Comparison of ENCODE assay signal across 9 cellular contexts in the genomic region with DNA sequence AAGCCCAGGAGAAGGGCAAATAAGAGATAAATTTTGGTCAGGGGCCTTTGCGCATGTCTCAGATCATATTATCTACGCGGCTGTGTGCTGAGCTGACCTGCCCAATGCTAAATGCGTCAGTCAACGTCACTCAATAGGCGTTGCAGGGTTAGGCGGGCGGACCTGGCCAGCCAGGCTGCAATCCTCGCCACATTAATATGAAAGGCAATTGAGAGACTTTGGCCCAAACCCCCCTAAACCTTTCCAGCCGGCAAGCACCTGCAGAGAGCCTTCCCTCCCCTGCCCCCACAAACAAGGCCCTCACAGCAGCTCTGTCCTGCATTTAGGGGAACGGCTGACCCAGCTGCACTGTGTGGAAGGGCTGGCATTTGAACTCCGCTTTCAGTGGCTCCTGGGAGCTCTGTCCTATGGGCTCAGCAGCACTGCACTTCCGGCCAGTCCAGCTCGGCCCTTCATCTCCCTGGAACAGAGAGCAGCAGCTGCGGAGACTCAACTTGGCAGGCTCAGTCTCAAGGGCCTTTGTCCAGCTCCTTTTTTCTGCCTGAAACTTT.
A peak's percentile ranks its signal among the peaks of the same experiment; 100 is the strongest.
DNase-seq lines count a peak whose midpoint lies in the region; ATAC-seq, FAIRE-seq and TF ChIP-seq lines count a peak whose summit lies in the region.
"Had no signal": no experiment of that assay in that cellular context is flagged by ENCODE, and none has a peak within 500 bp of the region (broad histone marks: within the 10 kb centered on the region; RNA-seq: fewer than 3 reads in every experiment).

No MANE protein-coding gene starts in this region.

- H4K20me1 ChIP-seq in HepG2 (ENCODE audit: insufficient read depth, low read length), result no peaks in the 10 kb centered on the region

- intact Hi-C loops in HepG2 (cut with micrococcal nuclease; ENCODE audit: unreplicated experiment), result no loop called here
- intact Hi-C loops in gastrocnemius medialis (cut with DNase I; ENCODE audit: low total_unique reads), result loop anchor here (2.0 kb wide), 1 partner anchor 25 kb away; no protein-coding TSS in a partner anchor

- no peak for TF ChIP-seq EP300 in HepG2 (IDR thresholded peaks at IDR 0.05; ENCODE audit: low read depth in 2 of 2, low read length in 2 of 2)
- TF ChIP-seq EP300 in HepG2 (CRISPR knock-in tag; IDR thresholded peaks at IDR 0.05; ENCODE audit: borderline replicate concordance), result no peak

- H3K4me3 ChIP-seq in ectodermal cell (ENCODE audit: insufficient read depth, low read depth, low read length), result no peak overlapping the region
- peak overlapping the region; percentile 42 to 66 (median 42); a peak in 5 of 6 replicates for H3K4me3 ChIP-seq in HepG2 (replicated peaks in 1 of 3; ENCODE audit: insufficient read depth in 1 of 3, low read depth in 2 of 3, low read length in 3 of 3)
- H3K4me3 ChIP-seq in gastrocnemius medialis, result no peak overlapping the region

- no peak for FAIRE-seq in HepG2 (lab: Jason Lieb, UNC)

- H3K36me3 ChIP-seq in ectodermal cell (ENCODE audit: control insufficient read depth, insufficient read depth, low read length) (peaks cover 4% of the 10 kb centered on the region), HepG2 (replicated peaks in 1 of 2; ENCODE audit: control insufficient read depth in 1 of 2, insufficient read depth in 2 of 2, low read length in 2 of 2) (no peaks in the 10 kb centered on the region; a peak in 1 of 5 replicates), gastrocnemius medialis (no peaks in the 10 kb centered on the region)

- H3K4me2 ChIP-seq in HepG2 (ENCODE audit: low read depth, low read length), result peak overlapping the region; percentile 78

- H3K27me3 ChIP-seq in ectodermal cell (ENCODE audit: control insufficient read depth, insufficient read depth, low read length, poor library complexity, severe bottlenecking) (no peaks in the 10 kb centered on the region), HepG2 (ENCODE audit: control insufficient read depth in 1 of 2, insufficient read depth in 2 of 2, low read length in 2 of 2) (no peaks in the 10 kb centered on the region), gastrocnemius medialis (no peaks in the 10 kb centered on the region)

- 60 to 63% methylated on average over 15 of the region's 15 CpGs for WGBS in ectodermal cell, 2 experiments
- WGBS in HepG2 (ENCODE audit: low lambda C conversion rate), result 20% methylated on average over 11 of the region's 15 CpGs

- peak overlapping the region; percentile 74 for H3K9ac ChIP-seq in HepG2 (ENCODE audit: insufficient read depth, low read depth, low read length)

- TF ChIP-seq POLR2A in HepG2 (IDR thresholded peaks at IDR 0.05; ENCODE audit: insufficient read depth in 1 of 2, low read depth in 2 of 2, low read length in 2 of 2) (0 out of 4 replicates have a peak, but pooled peaks of 1 of the 2 experiments have one; percentile 31), gastrocnemius medialis (IDR thresholded peaks at IDR 0.05) (no peak)

- peaks cover 23% of the 10 kb centered on the region for H3K4me1 ChIP-seq in ectodermal cell (ENCODE audit: control insufficient read depth, insufficient read depth, low read length)
- peaks cover 59% of the 10 kb centered on the region for H3K4me1 ChIP-seq in HepG2 (ENCODE audit: insufficient read depth, low read length)
- H3K4me1 ChIP-seq in gastrocnemius medialis, result peaks cover 34 to 36% of the 10 kb centered on the region in 2 donors

- no peak for TF ChIP-seq RAD21 in HepG2 (CRISPR knock-in tag; IDR thresholded peaks at IDR 0.05)

- DNase-seq in LHCN-M2 (ENCODE audit: low read depth) (peak; percentile 87), HepG2 (ENCODE audit: low spot score) (peak; percentile 61), gastrocnemius medialis (peak; percentile 35 to 68), COR-L47 (lab: John Stamatoyannopoulos, UW) (no peak), NCI-H2196 (lab: John Stamatoyannopoulos, UW; ENCODE audit: unreplicated experiment) (no peak), HuH-7 (ENCODE audit: low spot score) (no peak)
- DNase-seq in activated T-cell treated with anti-CD3 and anti-CD28 coated beads, Interleukin-2, amount 50 U/mL, for 48 hours, result no peak
- DNase-seq: activated CD8-positive, alpha-beta T cell treated with anti-CD3 and anti-CD28 coated beads, Interleukin-2, amount 10 ng/mL, durations not matched to agents 7 days and 5 days had no signal

- ATAC-seq in HepG2 (peak; percentile 81), gastrocnemius medialis (peak; percentile 30 to 73)
- ATAC-seq: activated CD8-positive, alpha-beta T cell treated with anti-CD3 and anti-CD28 coated beads, Interleukin-2, amount 10 ng/mL, durations not matched to agents 7 days and 5 days had no signal

- H2AFZ ChIP-seq in HepG2 (ENCODE audit: low read length), result peak overlapping the region; percentile 42

- no peaks in the 10 kb centered on the region for H3K9me3 ChIP-seq in ectodermal cell (ENCODE audit: control insufficient read depth, low read length)
- H3K9me3 ChIP-seq in HepG2 (ENCODE audit: low read length), result no peaks in the 10 kb centered on the region
- H3K9me3 ChIP-seq in gastrocnemius medialis, result no peaks in the 10 kb centered on the region

- POLR2A ChIA-PET in HepG2 (lab: Yijun Ruan, JAX), result interaction anchor here (0.8 to 1.8 kb wide), 9 partner anchors 17 to 738 kb away, joined by 3 to 8 read pairs (median 3); partner anchors contain the start of gene GRPEL1

- TSS peak; percentile 95 for BruUV-seq in HepG2 (replicated peaks; lab: Mats Ljungman, UMichigan)

- CTCF ChIA-PET in HepG2 (lab: Yijun Ruan, JAX; ENCODE audit: low intra/inter-chr PET ratio, low total read pairs), result interaction anchor here (3.1 to 3.3 kb wide), 2 partner anchors 38 to 181 kb away, joined by 19 to 44 read pairs; no protein-coding TSS in a partner anchor

- no peak; the same call in 1 of the 2 replicates for TF ChIP-seq CTCF in HepG2 (CRISPR knock-in tag; IDR thresholded peaks at IDR 0.05)
- no peak for TF ChIP-seq CTCF in gastrocnemius medialis (IDR thresholded peaks at IDR 0.05 in 4 of 5, conservative IDR thresholded peaks at IDR 0.05 in 1 of 5)

- no peaks in the 10 kb centered on the region for H3K79me2 ChIP-seq in HepG2 (ENCODE audit: insufficient read depth, low read length)

- H3K27ac ChIP-seq in ectodermal cell (ENCODE audit: insufficient read depth, low read depth, low read length, poor library complexity, severe bottlenecking) (peak overlapping the region; percentile 81), HepG2 (ENCODE audit: extremely low read length, insufficient read depth, low read length) (peak overlapping the region; percentile 85), gastrocnemius medialis (peak overlapping the region; percentile 44 to 81 (median 70))

- in situ Hi-C loops in HepG2 (cut with HindIII; ENCODE audit: extremely low pct_ligation_motif_present, low pct_unique_long_range_greater_than_20kb) (no loop called here), gastrocnemius medialis (cut with MboI; ENCODE audit: low sequenced_read_pairs in 4 of 4) (loop anchor here in 3 of 4 donors (10.0 to 25.0 kb wide), 4 partner anchors 119 to 631 kb away; partner anchors contain the start of genes ACOX3 (in 1 of the 3), SH3TC1 (in 1 of the 3) and TRMT44 (in 1 of the 3))

TF ChIP-seq in HepG2, 621 proteins besides CTCF, POLR2A, EP300 and RAD21 (continues in another document):
- TF ChIP-seq ZNF121 (CRISPR knock-in tag; IDR thresholded peaks at IDR 0.05) (peak; percentile 86), ETV5 (CRISPR knock-in tag; IDR thresholded peaks at IDR 0.05; ENCODE audit: borderline replicate concordance) (peak; percentile 72; the same call in 1 of the 2 replicates), ELF1 (CRISPR knock-in tag; IDR thresholded peaks at IDR 0.05) (peak; percentile 50), ZNF350 (CRISPR knock-in tag; IDR thresholded peaks at IDR 0.05; ENCODE audit: borderline replicate concordance, low read depth) (0 out of 2 replicates have a peak, but pooled peaks have one; percentile 16), ZNF607 (CRISPR knock-in tag; IDR thresholded peaks at IDR 0.05; ENCODE audit: borderline replicate concordance) (no peak), ZSCAN25 (CRISPR knock-in tag; IDR thresholded peaks at IDR 0.05) (no peak), ZNF776 (CRISPR knock-in tag; IDR thresholded peaks at IDR 0.05) (no peak), KLF15 (CRISPR knock-in tag; IDR thresholded peaks at IDR 0.05; ENCODE audit: borderline replicate concordance) (no peak), ATF6 (CRISPR knock-in tag; conservative IDR thresholded peaks at IDR 0.05) (no peak), POLR2AphosphoS2 (IDR thresholded peaks at IDR 0.05; ENCODE audit: low read depth, low read length) (no peak), ZNF331 (CRISPR knock-in tag; IDR thresholded peaks at IDR 0.05) (0 out of 2 replicates have a peak, but pooled peaks have one; percentile 15), GATA4 (IDR thresholded peaks at IDR 0.05; ENCODE audit: borderline replicate concordance, low read depth) (no peak)
- TF ChIP-seq, protein P1, sequence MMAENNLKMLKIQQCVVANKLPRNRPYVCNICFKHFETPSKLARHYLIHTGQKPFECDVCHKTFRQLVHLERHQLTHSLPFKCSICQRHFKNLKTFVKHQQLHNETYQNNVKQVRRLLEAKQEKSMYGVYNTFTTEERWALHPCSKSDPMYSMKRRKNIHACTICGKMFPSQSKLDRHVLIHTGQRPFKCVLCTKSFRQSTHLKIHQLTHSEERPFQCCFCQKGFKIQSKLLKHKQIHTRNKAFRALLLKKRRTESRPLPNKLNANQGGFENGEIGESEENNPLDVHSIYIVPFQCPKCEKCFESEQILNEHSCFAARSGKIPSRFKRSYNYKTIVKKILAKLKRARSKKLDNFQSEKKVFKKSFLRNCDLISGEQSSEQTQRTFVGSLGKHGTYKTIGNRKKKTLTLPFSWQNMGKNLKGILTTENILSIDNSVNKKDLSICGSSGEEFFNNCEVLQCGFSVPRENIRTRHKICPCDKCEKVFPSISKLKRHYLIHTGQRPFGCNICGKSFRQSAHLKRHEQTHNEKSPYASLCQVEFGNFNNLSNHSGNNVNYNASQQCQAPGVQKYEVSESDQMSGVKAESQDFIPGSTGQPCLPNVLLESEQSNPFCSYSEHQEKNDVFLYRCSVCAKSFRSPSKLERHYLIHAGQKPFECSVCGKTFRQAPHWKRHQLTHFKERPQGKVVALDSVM (CRISPR knock-in tag; IDR thresholded peaks at IDR 0.05), result peak; percentile 16; the same call in 1 of the 2 replicates

Comparison
In these comparisons a context has a peak if more than half of its experiments do, and no peak if none do; other contexts are left out.
1. DNase-seq: peak in LHCN-M2 (single experiment), HepG2 (single experiment) and gastrocnemius medialis (2 of 2); none in activated T-cell treated with anti-CD3 and anti-CD28 coated beads, Interleukin-2, amount 50 U/mL, for 48 hours (0 of 2), COR-L47 (single experiment), NCI-H2196 (single experiment) and HuH-7 (single experiment).
2. H3K4me3 ChIP-seq: peak in HepG2 (3 of 3); none in ectodermal cell (single experiment) and gastrocnemius medialis (0 of 4).
3. Peak in every context shown above with its lines, with median percentiles within 50 percentile points of each other: H3K27ac ChIP-seq.